In the genomic region with DNA sequence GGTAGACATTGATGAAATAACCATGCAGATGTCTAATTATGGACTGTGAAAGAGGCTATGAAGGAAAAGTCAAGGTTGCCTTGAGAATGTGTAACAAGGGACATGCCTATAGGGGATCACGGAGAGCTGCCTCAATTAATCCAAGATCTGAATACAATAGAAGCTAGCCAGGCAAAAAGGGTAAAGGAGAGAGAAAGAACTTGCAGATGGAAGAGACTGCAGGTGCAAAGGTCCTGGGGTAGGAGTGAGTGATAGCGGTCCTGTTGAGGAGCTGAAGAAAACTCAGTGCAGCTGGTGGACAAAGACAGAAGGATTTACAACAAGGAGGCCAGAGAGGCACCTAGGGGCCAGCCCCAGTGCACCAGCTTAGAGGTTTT, we compare ENCODE assay signal across 1 cellular context.
TF ChIP-seq lines count a peak whose summit lies in the region.

No MANE protein-coding gene starts in this region.

TF ChIP-seq in IMR-90, 13 proteins besides CTCF, POLR2A, EP300 and RAD21:
- TF ChIP-seq NFE2L2 (IDR thresholded peaks at IDR 0.05; ENCODE audit: low read depth, low read length) (no peak), MAFK (IDR thresholded peaks at IDR 0.05; ENCODE audit: low read depth, low read length) (no peak), FOS (IDR thresholded peaks at IDR 0.05; ENCODE audit: low read depth, low read length) (no peak), BHLHE40 (IDR thresholded peaks at IDR 0.05; ENCODE audit: low read depth, low read length) (no peak), RCOR1 (IDR thresholded peaks at IDR 0.05; ENCODE audit: insufficient replicate concordance, low read length) (no peak), SMC3 (IDR thresholded peaks at IDR 0.05; ENCODE audit: low read depth, low read length) (no peak), MAZ (IDR thresholded peaks at IDR 0.05; ENCODE audit: borderline replicate concordance, low read depth, low read length) (no peak), CEBPB (IDR thresholded peaks at IDR 0.05; ENCODE audit: low read depth, low read length) (no peak), CHD1 (IDR thresholded peaks at IDR 0.05; ENCODE audit: low read depth, low read length) (no peak)
